40 cellular contexts compared by ENCODE assay signal in the genomic region with DNA sequence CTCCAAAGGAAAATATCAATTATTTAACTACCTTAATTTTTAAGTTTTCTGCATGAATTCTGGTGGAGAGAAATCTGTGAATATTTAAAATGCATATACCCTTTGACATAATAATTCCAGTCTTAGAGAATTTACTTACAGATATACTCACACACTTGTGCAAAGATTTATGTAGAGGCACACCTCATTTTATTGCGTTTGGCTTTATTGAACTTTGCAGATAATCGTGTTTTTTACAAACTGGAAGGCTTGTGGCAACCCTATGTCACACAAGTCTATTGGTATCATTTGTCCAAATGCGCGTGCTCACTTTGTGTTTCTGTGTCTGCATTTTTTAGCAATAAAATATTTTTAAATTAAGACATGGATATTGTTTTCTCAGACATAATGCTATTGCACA.
"Had no signal": no experiment of that assay in that cellular context is flagged by ENCODE, and none has a peak within 500 bp of the region (broad histone marks: within the 10 kb centered on the region; RNA-seq: fewer than 3 reads in every experiment).

No MANE protein-coding gene starts in this region.

- H3K9me3 ChIP-seq: adrenal gland, ascending aorta, body of pancreas, breast epithelium had no signal

- H3K27me3 ChIP-seq: adrenal gland, ascending aorta, body of pancreas, brain microvascular endothelial cell, breast epithelium, cardiac muscle cell had no signal

- H3K27me3 Mint-ChIP-seq: brain had no signal

- ATAC-seq: activated naive CD4-positive, alpha-beta T cell treated with anti-CD3 and anti-CD28 coated beads, Interleukin-2, amount 50 U/mL, for 72 hours; activated naive CD8-positive, alpha-beta T cell treated with anti-CD3 and anti-CD28 coated beads, Interleukin-2, amount 50 U/mL, for 24 hours; activated T-cell treated with anti-CD3 and anti-CD28 coated beads, Interleukin-2, amount 50 U/mL, for 4 hours; activated T-cell treated with anti-CD3 and anti-CD28 coated beads, Interleukin-2, amount 50 U/mL, for 72 hours; activated T-helper 17 cell treated with anti-CD3 and anti-CD28 coated beads, Interleukin-2, amount 50 U/mL, for 72 hours; body of pancreas had no signal

- H3K4me1 Mint-ChIP-seq: activated naive CD4-positive, alpha-beta T cell treated with anti-CD3 and anti-CD28 coated beads, Interleukin-2, amount 10 ng/mL, durations not matched to agents 7 days and 5 days; activated naive CD4-positive, alpha-beta T cell treated with anti-CD3 and anti-CD28 coated beads, Interleukin-2, amount 50 U/mL, for 24 hours; activated naive CD8-positive, alpha-beta T cell treated with anti-CD3 and anti-CD28 coated beads for 36 hours; activated naive CD8-positive, alpha-beta T cell treated with anti-CD3 and anti-CD28 coated beads, Interleukin-2, amount 10 ng/mL, durations not matched to agents 7 days and 5 days; activated naive CD8-positive, alpha-beta T cell treated with anti-CD3 and anti-CD28 coated beads, Interleukin-2, amount 50 U/mL, for 24 hours; activated T-helper 17 cell treated with anti-CD3 and anti-CD28 coated beads, Interleukin-2, amount 50 U/mL, for 72 hours; brain; central memory CD8-positive, alpha-beta T cell had no signal

- FAIRE-seq: astrocyte, bronchial epithelial cell had no signal

- H3K4me3 Mint-ChIP-seq: activated naive CD4-positive, alpha-beta T cell treated with anti-CD3 and anti-CD28 coated beads for 36 hours; activated naive CD4-positive, alpha-beta T cell treated with anti-CD3 and anti-CD28 coated beads, Interleukin-2, amount 10 ng/mL, durations not matched to agents 7 days and 5 days; activated naive CD4-positive, alpha-beta T cell treated with anti-CD3 and anti-CD28 coated beads, Interleukin-2, amount 50 U/mL, for 24 hours; activated naive CD8-positive, alpha-beta T cell; activated naive CD8-positive, alpha-beta T cell treated with anti-CD3 and anti-CD28 coated beads for 36 hours; activated naive CD8-positive, alpha-beta T cell treated with anti-CD3 and anti-CD28 coated beads, Interleukin-2, amount 10 ng/mL, durations not matched to agents 7 days and 5 days; activated naive CD8-positive, alpha-beta T cell treated with anti-CD3 and anti-CD28 coated beads, Interleukin-2, amount 50 U/mL, for 24 hours; activated T-cell treated with anti-CD3 and anti-CD28 coated beads, Interleukin-2, amount 50 U/mL, for 24 hours; activated T-cell treated with anti-CD3 and anti-CD28 coated beads, Interleukin-2, amount 50 U/mL, for 4 hours; activated T-cell treated with anti-CD3 and anti-CD28 coated beads, Interleukin-2, amount 50 U/mL, for 72 hours; activated T-helper 1 cell treated with anti-CD3 and anti-CD28 coated beads, Interleukin-12 subunit alpha, Interleukin-12 subunit beta, Interleukin-2, Interleukin-4 antibody, amounts not matched to agents 30 ng/mL and 10 ng/mL and 1 ng/mL, durations not matched to agents 14 hours and 24 hours and 36 hours; activated T-helper 17 cell treated with anti-CD3 and anti-CD28 coated beads, Interleukin-2, amount 50 U/mL, for 72 hours; brain; central memory CD8-positive, alpha-beta T cell had no signal

- H3K4me3 ChIP-seq: adrenal gland, ascending aorta, body of pancreas, breast epithelium, cardiac muscle cell had no signal

- H3K9me3 Mint-ChIP-seq: activated naive CD4-positive, alpha-beta T cell treated with anti-CD3 and anti-CD28 coated beads for 36 hours; activated naive CD4-positive, alpha-beta T cell treated with anti-CD3 and anti-CD28 coated beads, Interleukin-2, amount 10 ng/mL, durations not matched to agents 7 days and 5 days; activated naive CD4-positive, alpha-beta T cell treated with anti-CD3 and anti-CD28 coated beads, Interleukin-2, amount 50 U/mL, for 24 hours; activated naive CD4-positive, alpha-beta T cell treated with anti-CD3 and anti-CD28 coated beads, Interleukin-2, amount 50 U/mL, for 72 hours; activated naive CD8-positive, alpha-beta T cell treated with anti-CD3 and anti-CD28 coated beads for 36 hours; activated naive CD8-positive, alpha-beta T cell treated with anti-CD3 and anti-CD28 coated beads, Interleukin-2, amount 10 ng/mL, durations not matched to agents 7 days and 5 days; activated naive CD8-positive, alpha-beta T cell treated with anti-CD3 and anti-CD28 coated beads, Interleukin-2, amount 50 U/mL, for 24 hours; activated T-cell treated with anti-CD3 and anti-CD28 coated beads, Interleukin-2, amount 50 U/mL, for 24 hours; activated T-cell treated with anti-CD3 and anti-CD28 coated beads, Interleukin-2, amount 50 U/mL, for 4 hours; activated T-cell treated with anti-CD3 and anti-CD28 coated beads, Interleukin-2, amount 50 U/mL, for 72 hours; activated T-helper 1 cell treated with anti-CD3 and anti-CD28 coated beads, Interleukin-12 subunit alpha, Interleukin-12 subunit beta, Interleukin-2, Interleukin-4 antibody, amounts not matched to agents 30 ng/mL and 10 ng/mL and 1 ng/mL, durations not matched to agents 14 hours and 24 hours and 36 hours; activated T-helper 17 cell treated with anti-CD3 and anti-CD28 coated beads, Interleukin-2, amount 50 U/mL, for 72 hours; activated T-helper 2 cell treated with anti-CD3 and anti-CD28 coated beads, Interferon-gamma antibody, Interleukin-2, Interleukin-4, amounts not matched to agents 10 μg/mL and 5 μg/mL and 100 μg/mL, durations not matched to agents 14 hours and 24 hours and 36 hours; central memory CD8-positive, alpha-beta T cell had no signal

- H3K27ac ChIP-seq: adrenal gland, ascending aorta, body of pancreas, brain microvascular endothelial cell, breast epithelium, cardiac muscle cell had no signal

- H3K4me1 ChIP-seq: adrenal gland, ascending aorta, body of pancreas, breast epithelium had no signal

- H3K36me3 ChIP-seq: adrenal gland, ascending aorta, breast epithelium had no signal

- H3K36me3 Mint-ChIP-seq: activated naive CD4-positive, alpha-beta T cell treated with anti-CD3 and anti-CD28 coated beads, Interleukin-2, amount 10 ng/mL, durations not matched to agents 7 days and 5 days; activated naive CD4-positive, alpha-beta T cell treated with anti-CD3 and anti-CD28 coated beads, Interleukin-2, amount 50 U/mL, for 24 hours; activated naive CD4-positive, alpha-beta T cell treated with anti-CD3 and anti-CD28 coated beads, Interleukin-2, amount 50 U/mL, for 72 hours; activated naive CD8-positive, alpha-beta T cell; activated naive CD8-positive, alpha-beta T cell treated with anti-CD3 and anti-CD28 coated beads for 36 hours; activated naive CD8-positive, alpha-beta T cell treated with anti-CD3 and anti-CD28 coated beads, Interleukin-2, amount 10 ng/mL, durations not matched to agents 7 days and 5 days had no signal

- H3K27ac Mint-ChIP-seq: activated naive CD4-positive, alpha-beta T cell treated with anti-CD3 and anti-CD28 coated beads for 36 hours; activated naive CD4-positive, alpha-beta T cell treated with anti-CD3 and anti-CD28 coated beads, Interleukin-2, amount 10 ng/mL, durations not matched to agents 7 days and 5 days; activated naive CD4-positive, alpha-beta T cell treated with anti-CD3 and anti-CD28 coated beads, Interleukin-2, amount 50 U/mL, for 24 hours; activated naive CD4-positive, alpha-beta T cell treated with anti-CD3 and anti-CD28 coated beads, Interleukin-2, amount 50 U/mL, for 72 hours; activated naive CD8-positive, alpha-beta T cell; activated naive CD8-positive, alpha-beta T cell treated with anti-CD3 and anti-CD28 coated beads for 36 hours; activated naive CD8-positive, alpha-beta T cell treated with anti-CD3 and anti-CD28 coated beads, Interleukin-2, amount 10 ng/mL, durations not matched to agents 7 days and 5 days; activated naive CD8-positive, alpha-beta T cell treated with anti-CD3 and anti-CD28 coated beads, Interleukin-2, amount 50 U/mL, for 24 hours; activated T-cell treated with anti-CD3 and anti-CD28 coated beads, Interleukin-2, amount 50 U/mL, for 24 hours; activated T-cell treated with anti-CD3 and anti-CD28 coated beads, Interleukin-2, amount 50 U/mL, for 72 hours; activated T-helper 1 cell treated with anti-CD3 and anti-CD28 coated beads, Interleukin-12 subunit alpha, Interleukin-12 subunit beta, Interleukin-2, Interleukin-4 antibody, amounts not matched to agents 30 ng/mL and 10 ng/mL and 1 ng/mL, durations not matched to agents 14 hours and 24 hours and 36 hours; activated T-helper 17 cell treated with anti-CD3 and anti-CD28 coated beads, Interleukin-2, amount 50 U/mL, for 72 hours; activated T-helper 2 cell treated with anti-CD3 and anti-CD28 coated beads, Interferon-gamma antibody, Interleukin-2, Interleukin-4, amounts not matched to agents 10 μg/mL and 5 μg/mL and 100 μg/mL, durations not matched to agents 14 hours and 24 hours and 36 hours; brain had no signal

- DNase-seq: activated effector memory CD4-positive, alpha-beta T cell treated with anti-CD3 and anti-CD28 coated beads, Interleukin-2, amount 50 U/mL, for 16 hours; activated effector memory CD4-positive, alpha-beta T cell treated with Interleukin-2 at 50 U/mL for 16 hours; activated gamma-delta T cell; activated gamma-delta T cell treated with Interleukin-2 at 50 U/mL for 16 hours; activated naive CD4-positive, alpha-beta T cell; activated naive CD4-positive, alpha-beta T cell treated with anti-CD3 and anti-CD28 coated beads for 36 hours; activated naive CD4-positive, alpha-beta T cell treated with anti-CD3 and anti-CD28 coated beads, Interleukin-2, amount 10 ng/mL, durations not matched to agents 7 days and 5 days; activated naive CD4-positive, alpha-beta T cell treated with anti-CD3 and anti-CD28 coated beads, Interleukin-2, amount 50 U/mL, for 16 hours; activated naive CD4-positive, alpha-beta T cell treated with Interleukin-2 at 50 U/mL for 16 hours; activated naive CD8-positive, alpha-beta T cell treated with anti-CD3 and anti-CD28 coated beads for 36 hours; activated naive CD8-positive, alpha-beta T cell treated with anti-CD3 and anti-CD28 coated beads, Interleukin-2, amount 10 ng/mL, durations not matched to agents 7 days and 5 days; activated naive CD8-positive, alpha-beta T cell treated with anti-CD3 and anti-CD28 coated beads, Interleukin-2, amount 50 U/mL, for 24 hours; activated T-cell treated with anti-CD3 and anti-CD28 coated beads, Interleukin-2, amount 50 U/mL, for 1 hour; activated T-cell treated with anti-CD3 and anti-CD28 coated beads, Interleukin-2, amount 50 U/mL, for 24 hours; activated T-cell treated with anti-CD3 and anti-CD28 coated beads, Interleukin-2, amount 50 U/mL, for 4 hours; activated T-cell treated with anti-CD3 and anti-CD28 coated beads, Interleukin-2, amount 50 U/mL, for 48 hours; activated T-cell treated with anti-CD3 and anti-CD28 coated beads, Interleukin-2, amount 50 U/mL, for 72 hours; adrenal gland; amniotic stem cell; amygdala; anterior cingulate cortex; aorta; body of pancreas; brain microvascular endothelial cell; caudate nucleus; central memory CD4-positive, alpha-beta T cell; cerebellar nuclear complex had no signal
